Comparison of ENCODE assay signal across 9 cellular contexts in the genomic region with DNA sequence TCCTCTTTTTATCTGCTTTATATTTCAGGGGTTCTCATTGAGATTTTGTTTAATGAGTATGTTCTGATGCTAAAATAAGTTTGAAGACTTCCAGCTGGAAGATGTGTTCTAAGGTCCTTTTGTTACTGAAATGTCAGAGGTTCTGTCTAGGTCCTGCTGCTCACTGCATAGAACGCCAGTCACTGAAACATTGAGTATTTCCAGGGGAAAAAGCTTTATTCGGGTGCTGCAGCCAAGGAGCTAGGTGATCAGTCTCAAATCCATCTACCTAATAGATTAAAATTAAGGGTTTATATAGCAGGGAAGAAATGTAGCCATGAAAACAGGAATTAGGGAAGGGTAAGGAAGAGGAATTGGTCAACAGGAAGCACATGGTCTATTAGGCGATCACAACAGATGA. TPM values are rescaled to one million over a fixed set of nuclear protein-coding genes. Genes with fewer than 3 reads are reported as not detected.
"Had no signal": no experiment of that assay in that cellular context is flagged by ENCODE, and none has a peak within 500 bp of the region (broad histone marks: within the 10 kb centered on the region; RNA-seq: fewer than 3 reads in every experiment).

No MANE protein-coding gene starts in this region.

- H3K4me2 ChIP-seq: GM23338 had no signal

- ATAC-seq: GM23338 had no signal

- H3K4me3 ChIP-seq: GM23338 had no signal

- H2AFZ ChIP-seq: GM23338 had no signal

- DNase-seq: H9, HCEC 1CT, KG1 had no signal

- FAIRE-seq: H1, H54, HTR-8/SVneo had no signal

RNA-seq across cellular contexts. Expression of a gene that starts 50.4 kb away (rescaled TPM):
- total RNA-seq: GM23338, H1, H9, HT-29 had no signal
- polyA plus RNA-seq: GM23338, H1, IgD-negative memory B cell had no signal
